ENCODE assay signal across 14 cellular contexts in genomic region chr15:99537344-99537743, GRCh38. TPM values are rescaled to one million over a fixed set of nuclear protein-coding genes. Genes with fewer than 3 reads are reported as not detected.
DNase-seq lines count a peak whose midpoint lies in the region; ATAC-seq and TF ChIP-seq lines count a peak whose summit lies in the region.
"Had no signal": no experiment of that assay in that cellular context is flagged by ENCODE, and none has a peak within 500 bp of the region (broad histone marks: within the 10 kb centered on the region; RNA-seq: fewer than 3 reads in every experiment).

No MANE protein-coding gene starts in this region.

- H3K23ac ChIP-seq in mesenchymal stem cell (ENCODE audit: low read length in 2 of 2) = no peak overlapping the region

- no peak overlapping the region for H4K8ac ChIP-seq in mesenchymal stem cell (ENCODE audit: low read length)

- H3K27me3 Mint-ChIP-seq in type B pancreatic cell = no peaks in the 10 kb centered on the region
- H3K27me3 Mint-ChIP-seq: activated naive CD8-positive, alpha-beta T cell; IgD-negative memory B cell had no signal

- no peak overlapping the region for H2BK120ac ChIP-seq in mesenchymal stem cell (ENCODE audit: low read depth, low read length)

- H3K79me1 ChIP-seq in mesenchymal stem cell (replicated peaks; ENCODE audit: low read length, poor library complexity, severe bottlenecking) = no peaks in the 10 kb centered on the region

- no peak overlapping the region for H3K14ac ChIP-seq in mesenchymal stem cell (ENCODE audit: low read length in 2 of 2)

- no peak overlapping the region for H3K4me3 Mint-ChIP-seq in type B pancreatic cell
- H3K4me3 Mint-ChIP-seq: activated CD4-positive, alpha-beta T cell treated with anti-CD3 and anti-CD28 coated beads for 36 hours; activated naive CD8-positive, alpha-beta T cell; H9; IgD-negative memory B cell; nephron had no signal

- H2BK15ac ChIP-seq in mesenchymal stem cell (ENCODE audit: low read depth, poor library complexity, severe bottlenecking) = no peak overlapping the region

- H3K9me3 ChIP-seq in esophagus squamous epithelium (no peaks in the 10 kb centered on the region), mesenchymal stem cell (ENCODE audit: control insufficient read depth, low read length) (no peaks in the 10 kb centered on the region), uterus (no peaks in the 10 kb centered on the region)
- H3K9me3 ChIP-seq: colonic mucosa, lower lobe of right lung had no signal

- no peak overlapping the region for H3K4me3 ChIP-seq in esophagus squamous epithelium
- no peak overlapping the region for H3K4me3 ChIP-seq in mesenchymal stem cell (ENCODE audit: insufficient read depth in 1 of 2, low read depth in 1 of 2, low read length in 2 of 2)
- H3K4me3 ChIP-seq in uterus = no peak overlapping the region
- H3K4me3 ChIP-seq: colonic mucosa, lower lobe of right lung had no signal

- DNase-seq in esophagus squamous epithelium (lab: John Stamatoyannopoulos, UW) (no peak), mesenchymal stem cell (peak; percentile 78), uterus (no peak), type B pancreatic cell (ENCODE audit: extremely low spot score, unreplicated experiment) (no peak), erythroblast (lab: John Stamatoyannopoulos, UW) (no peak), NCI-H1092 (lab: John Stamatoyannopoulos, UW) (no peak)
- DNase-seq: activated CD4-positive, alpha-beta T cell treated with anti-CD3 and anti-CD28 coated beads for 36 hours; colonic mucosa; H9; lower lobe of right lung had no signal

- H3K27me3 ChIP-seq in esophagus squamous epithelium (no peaks in the 10 kb centered on the region), mesenchymal stem cell (ENCODE audit: control insufficient read depth in 1 of 2, insufficient read depth in 1 of 2, low read length in 2 of 2) (no peaks in the 10 kb centered on the region), uterus (no peaks in the 10 kb centered on the region)
- H3K27me3 ChIP-seq: colonic mucosa had no signal

- ATAC-seq in SK-N-SH treated with all-trans-retinoic acid at 6 μM for 48 hours = peak; percentile 77
- ATAC-seq: activated CD4-positive, alpha-beta T cell treated with anti-CD3 and anti-CD28 coated beads for 36 hours had no signal

- H3K9ac ChIP-seq in mesenchymal stem cell (ENCODE audit: low read length) = peak overlapping the region; percentile 21

- intact Hi-C loops in esophagus squamous epithelium (cut with DNase I) (no loop called here), uterus (cut with DNase I; ENCODE audit: low total_unique reads) (no loop called here)

- no peak overlapping the region for H2AFZ ChIP-seq in mesenchymal stem cell (ENCODE audit: low read depth, low read length)

- no peaks in the 10 kb centered on the region for H3K36me3 ChIP-seq in esophagus squamous epithelium
- H3K36me3 ChIP-seq in mesenchymal stem cell (ENCODE audit: control insufficient read depth in 1 of 2, insufficient read depth in 2 of 2, low read depth in 1 of 2, low read length in 2 of 2) = no peaks in the 10 kb centered on the region
- H3K36me3 ChIP-seq in uterus = no peaks in the 10 kb centered on the region
- H3K36me3 ChIP-seq: colonic mucosa, lower lobe of right lung had no signal

- peaks cover 3% of the 10 kb centered on the region for H3K9me3 Mint-ChIP-seq in type B pancreatic cell
- H3K9me3 Mint-ChIP-seq: H9 had no signal

- H4K91ac ChIP-seq in mesenchymal stem cell (ENCODE audit: low read length) = no peak overlapping the region

- no peaks in the 10 kb centered on the region for H3K36me3 Mint-ChIP-seq in type B pancreatic cell
- H3K36me3 Mint-ChIP-seq: activated naive CD8-positive, alpha-beta T cell; IgD-negative memory B cell had no signal

- H3K4ac ChIP-seq in mesenchymal stem cell (ENCODE audit: low read depth in 1 of 2, low read length in 2 of 2) = no peak overlapping the region

- WGBS in esophagus squamous epithelium, 2 donors = 73 to 80% methylated on average over 4 of the region's 4 CpGs
- WGBS in mesenchymal stem cell = 46% methylated on average over 4 of the region's 4 CpGs

- no peak overlapping the region for H2BK5ac ChIP-seq in mesenchymal stem cell (ENCODE audit: low read depth, low read length, poor library complexity, severe bottlenecking)

- no peak overlapping the region for H3K27ac Mint-ChIP-seq in type B pancreatic cell
- H3K27ac Mint-ChIP-seq: activated CD4-positive, alpha-beta T cell treated with anti-CD3 and anti-CD28 coated beads for 36 hours; activated naive CD8-positive, alpha-beta T cell; H9; IgD-negative memory B cell; nephron had no signal

- no peak for TF ChIP-seq POLR2A in esophagus squamous epithelium (IDR thresholded peaks at IDR 0.05)
- no peak for TF ChIP-seq POLR2A in uterus (IDR thresholded peaks at IDR 0.05)
- TF ChIP-seq POLR2A in erythroblast (IDR thresholded peaks at IDR 0.05; ENCODE audit: low read length) = no peak

- no peaks in the 10 kb centered on the region for H3K4me1 Mint-ChIP-seq in type B pancreatic cell (ENCODE audit: unreplicated experiment)
- H3K4me1 Mint-ChIP-seq: activated CD4-positive, alpha-beta T cell treated with anti-CD3 and anti-CD28 coated beads for 36 hours; H9; nephron had no signal

- H3K4me1 ChIP-seq in esophagus squamous epithelium = peaks cover 0 to 15% (median 5%) of the 10 kb centered on the region in 3 donors
- peaks cover 2% of the 10 kb centered on the region for H3K4me1 ChIP-seq in mesenchymal stem cell (ENCODE audit: control insufficient read depth, insufficient read depth, low read depth, low read length)
- no peaks in the 10 kb centered on the region for H3K4me1 ChIP-seq in uterus
- H3K4me1 ChIP-seq: colonic mucosa, lower lobe of right lung had no signal

- peak overlapping the region; percentile 17 for H2AK5ac ChIP-seq in mesenchymal stem cell (ENCODE audit: low read length, severe bottlenecking)

- no peak overlapping the region for H2BK12ac ChIP-seq in mesenchymal stem cell (ENCODE audit: low read length in 2 of 2)

- H3K4me2 ChIP-seq in mesenchymal stem cell (ENCODE audit: low read length, poor library complexity, severe bottlenecking) = no peak overlapping the region

- TF ChIP-seq CTCF in esophagus squamous epithelium (IDR thresholded peaks at IDR 0.05) (no peak), uterus (IDR thresholded peaks at IDR 0.05) (no peak), type B pancreatic cell (conservative IDR thresholded peaks at IDR 0.05) (no peak)

- H3K27ac ChIP-seq in esophagus squamous epithelium = peak overlapping the region in 3 of 4 donors; percentile 49 to 54 (median 49)
- no peak overlapping the region for H3K27ac ChIP-seq in mesenchymal stem cell (ENCODE audit: low read length, poor library complexity, severe bottlenecking)
- peak overlapping the region; percentile 12 to 44 for H3K27ac ChIP-seq in uterus
- H3K27ac ChIP-seq: colonic mucosa, lower lobe of right lung had no signal

- no peak overlapping the region for H3K18ac ChIP-seq in mesenchymal stem cell (ENCODE audit: low read depth in 1 of 2, low read length in 2 of 2)

TF ChIP-seq in SK-N-SH treated with all-trans-retinoic acid at 6 μM for 48 hours, 23 proteins besides CTCF, POLR2A, EP300 and RAD21 (continues in another document):
- TF ChIP-seq ZNF565 (CRISPR knock-in tag; conservative IDR thresholded peaks at IDR 0.05; ENCODE audit: low read depth) (no peak), ZNF8 (CRISPR knock-in tag; IDR thresholded peaks at IDR 0.05) (no peak), ARNTL (CRISPR knock-in tag; IDR thresholded peaks at IDR 0.05; ENCODE audit: borderline replicate concordance, low read depth) (no peak), TSHZ2 (CRISPR knock-in tag; IDR thresholded peaks at IDR 0.05) (no peak), CSDC2 (CRISPR knock-in tag; IDR thresholded peaks at IDR 0.05) (no peak), ESRRG (CRISPR knock-in tag; IDR thresholded peaks at IDR 0.05) (no peak)
- TF ChIP-seq, protein P1, sequence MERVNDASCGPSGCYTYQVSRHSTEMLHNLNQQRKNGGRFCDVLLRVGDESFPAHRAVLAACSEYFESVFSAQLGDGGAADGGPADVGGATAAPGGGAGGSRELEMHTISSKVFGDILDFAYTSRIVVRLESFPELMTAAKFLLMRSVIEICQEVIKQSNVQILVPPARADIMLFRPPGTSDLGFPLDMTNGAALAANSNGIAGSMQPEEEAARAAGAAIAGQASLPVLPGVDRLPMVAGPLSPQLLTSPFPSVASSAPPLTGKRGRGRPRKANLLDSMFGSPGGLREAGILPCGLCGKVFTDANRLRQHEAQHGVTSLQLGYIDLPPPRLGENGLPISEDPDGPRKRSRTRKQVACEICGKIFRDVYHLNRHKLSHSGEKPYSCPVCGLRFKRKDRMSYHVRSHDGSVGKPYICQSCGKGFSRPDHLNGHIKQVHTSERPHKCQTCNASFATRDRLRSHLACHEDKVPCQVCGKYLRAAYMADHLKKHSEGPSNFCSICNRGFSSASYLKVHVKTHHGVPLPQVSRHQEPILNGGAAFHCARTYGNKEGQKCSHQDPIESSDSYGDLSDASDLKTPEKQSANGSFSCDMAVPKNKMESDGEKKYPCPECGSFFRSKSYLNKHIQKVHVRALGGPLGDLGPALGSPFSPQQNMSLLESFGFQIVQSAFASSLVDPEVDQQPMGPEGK (CRISPR knock-in tag; IDR thresholded peaks at IDR 0.05; ENCODE audit: borderline replicate concordance) = no peak

RNA-seq across cellular contexts. Expression of gene MEF2A, which starts 28.4 kb away (rescaled TPM):
- total RNA-seq in esophagus squamous epithelium (10 to 100 TPM; 16.9 to 47.5 (median 24.3) TPM), uterus (100 to 1,000 TPM in 2 of 4 donors, 10 to 100 TPM in 2; 78.6 to 138 (median 105) TPM), type B pancreatic cell (ENCODE audit: low replicate concordance) (26.0 and 30.8 TPM in 2 replicates)
- polyA plus RNA-seq in mesenchymal stem cell (2013, experiment 1 of 2) = 26.0 TPM
- polyA plus RNA-seq in mesenchymal stem cell (2013, experiment 2 of 2) = 25.6 TPM
